34 cellular contexts compared by ENCODE assay signal in genomic region chr2:85171916-85172315, GRCh38. TPM values are rescaled to one million over a fixed set of nuclear protein-coding genes. Genes with fewer than 3 reads are reported as not detected.
"Had no signal": no experiment of that assay in that cellular context is flagged by ENCODE, and none has a peak within 500 bp of the region (broad histone marks: within the 10 kb centered on the region; RNA-seq: fewer than 3 reads in every experiment).

No MANE protein-coding gene starts in this region.

- DNase-seq: activated CD4-positive, alpha-beta memory T cell treated with anti-CD3 and anti-CD28 coated beads, Interleukin-2, amount 10 ng/mL, durations not matched to agents 7 days and 5 days; activated CD4-positive, alpha-beta T cell treated with anti-CD3 and anti-CD28 coated beads for 1 hour; activated CD4-positive, alpha-beta T cell treated with anti-CD3 and anti-CD28 coated beads for 48 hours; activated CD4-positive, CD25-positive, alpha-beta regulatory T cell; activated CD8-positive, alpha-beta memory T cell treated with anti-CD3 and anti-CD28 coated beads for 24 hours; activated CD8-positive, alpha-beta memory T cell treated with anti-CD3 and anti-CD28 coated beads, Interleukin-2, amount 10 ng/mL, durations not matched to agents 7 days and 5 days; activated CD8-positive, alpha-beta memory T cell treated with anti-CD3 and anti-CD28 coated beads, Interleukin-2, amount 50 U/mL, for 48 hours; activated gamma-delta T cell; activated naive CD4-positive, alpha-beta T cell treated with Interleukin-2 at 50 U/mL for 16 hours; activated naive CD8-positive, alpha-beta T cell treated with anti-CD3 and anti-CD28 coated beads, Interleukin-2, amount 10 ng/mL, durations not matched to agents 7 days and 5 days; activated T-cell treated with anti-CD3 and anti-CD28 coated beads, Interleukin-2, amount 50 U/mL, for 48 hours; body of pancreas; caudate nucleus; cerebellar nuclear complex; NCI-H1092 treated with DMSO at 0.1 percent for 48 hours; NCI-H1417; NCI-H146; NCI-H187; NCI-H2029 treated with DMSO at 0.1 percent for 48 hours; NCI-H2107; NCI-H2171; NCI-H510A; NCI-H526; NCI-H748 treated with DMSO at 0.1 percent for 48 hours; OCI-M1; SHP77; SJCRH30; T1000; WERI-Rb-1 had no signal

- H3K27ac ChIP-seq: body of pancreas, breast epithelium, SJCRH30, SK-N-MC, WERI-Rb-1 had no signal

- H3K27me3 ChIP-seq: body of pancreas, breast epithelium, SJCRH30 had no signal

- H3K4me3 ChIP-seq: body of pancreas, breast epithelium, SJCRH30, SK-N-MC had no signal

- H3K36me3 Mint-ChIP-seq: activated CD8-positive, alpha-beta memory T cell treated with anti-CD3 and anti-CD28 coated beads, Interleukin-2, amount 10 ng/mL, durations not matched to agents 7 days and 5 days; activated naive CD4-positive, alpha-beta T cell treated with anti-CD3 and anti-CD28 coated beads, Interleukin-2, amount 50 U/mL, for 24 hours; activated naive CD8-positive, alpha-beta T cell treated with anti-CD3 and anti-CD28 coated beads, Interleukin-2, amount 10 ng/mL, durations not matched to agents 7 days and 5 days had no signal

- H3K4me3 Mint-ChIP-seq: activated CD4-positive, alpha-beta memory T cell treated with anti-CD3 and anti-CD28 coated beads, Interleukin-2, amount 10 ng/mL, durations not matched to agents 7 days and 5 days; activated CD8-positive, alpha-beta memory T cell treated with anti-CD3 and anti-CD28 coated beads, Interleukin-2, amount 10 ng/mL, durations not matched to agents 7 days and 5 days; activated naive CD4-positive, alpha-beta T cell treated with anti-CD3 and anti-CD28 coated beads, Interleukin-2, amount 50 U/mL, for 24 hours; activated naive CD8-positive, alpha-beta T cell treated with anti-CD3 and anti-CD28 coated beads, Interleukin-2, amount 10 ng/mL, durations not matched to agents 7 days and 5 days had no signal

- H3K27me3 Mint-ChIP-seq: activated naive CD4-positive, alpha-beta T cell treated with anti-CD3 and anti-CD28 coated beads, Interleukin-2, amount 50 U/mL, for 24 hours had no signal

- H3K27ac Mint-ChIP-seq: activated CD4-positive, alpha-beta memory T cell treated with anti-CD3 and anti-CD28 coated beads, Interleukin-2, amount 10 ng/mL, durations not matched to agents 7 days and 5 days; activated CD8-positive, alpha-beta memory T cell treated with anti-CD3 and anti-CD28 coated beads, Interleukin-2, amount 10 ng/mL, durations not matched to agents 7 days and 5 days; activated naive CD4-positive, alpha-beta T cell treated with anti-CD3 and anti-CD28 coated beads, Interleukin-2, amount 50 U/mL, for 24 hours had no signal

- H3K4me1 Mint-ChIP-seq: activated CD4-positive, alpha-beta memory T cell treated with anti-CD3 and anti-CD28 coated beads, Interleukin-2, amount 10 ng/mL, durations not matched to agents 7 days and 5 days; activated CD8-positive, alpha-beta memory T cell treated with anti-CD3 and anti-CD28 coated beads, Interleukin-2, amount 10 ng/mL, durations not matched to agents 7 days and 5 days; activated naive CD4-positive, alpha-beta T cell treated with anti-CD3 and anti-CD28 coated beads, Interleukin-2, amount 50 U/mL, for 24 hours; activated naive CD8-positive, alpha-beta T cell treated with anti-CD3 and anti-CD28 coated beads, Interleukin-2, amount 10 ng/mL, durations not matched to agents 7 days and 5 days had no signal

- H3K36me3 ChIP-seq: breast epithelium, WERI-Rb-1 had no signal

- H3K9me3 Mint-ChIP-seq: activated CD4-positive, alpha-beta memory T cell treated with anti-CD3 and anti-CD28 coated beads, Interleukin-2, amount 10 ng/mL, durations not matched to agents 7 days and 5 days; activated naive CD4-positive, alpha-beta T cell treated with anti-CD3 and anti-CD28 coated beads, Interleukin-2, amount 50 U/mL, for 24 hours; activated naive CD8-positive, alpha-beta T cell treated with anti-CD3 and anti-CD28 coated beads, Interleukin-2, amount 10 ng/mL, durations not matched to agents 7 days and 5 days had no signal

- H3K9me3 ChIP-seq: body of pancreas, breast epithelium had no signal

- ATAC-seq: activated CD8-positive, alpha-beta memory T cell treated with anti-CD3 and anti-CD28 coated beads, Interleukin-2, amount 10 ng/mL, durations not matched to agents 7 days and 5 days; body of pancreas had no signal

- H3K4me1 ChIP-seq: breast epithelium had no signal

RNA-seq across cellular contexts. Expression of gene TCF7L1, which starts 38.7 kb away (rescaled TPM):
- total RNA-seq: activated CD8-positive, alpha-beta memory T cell treated with anti-CD3 and anti-CD28 coated beads, Interleukin-2, amount 10 ng/mL, durations not matched to agents 7 days and 5 days; activated naive CD8-positive, alpha-beta T cell treated with anti-CD3 and anti-CD28 coated beads, Interleukin-2, amount 10 ng/mL, durations not matched to agents 7 days and 5 days; T-helper 1 cell treated with Interleukin-12 subunit alpha and Interleukin-12 subunit beta and Interleukin-4 antibody, amounts not matched to agents 30 ng/mL and 1 ng/mL, for 36 hours; T-helper 2 cell treated with Interferon-gamma antibody and Interleukin-4, amounts not matched to agents 100 ng/mL and 5 ng/mL, for 36 hours had no signal
